In the genomic region with DNA sequence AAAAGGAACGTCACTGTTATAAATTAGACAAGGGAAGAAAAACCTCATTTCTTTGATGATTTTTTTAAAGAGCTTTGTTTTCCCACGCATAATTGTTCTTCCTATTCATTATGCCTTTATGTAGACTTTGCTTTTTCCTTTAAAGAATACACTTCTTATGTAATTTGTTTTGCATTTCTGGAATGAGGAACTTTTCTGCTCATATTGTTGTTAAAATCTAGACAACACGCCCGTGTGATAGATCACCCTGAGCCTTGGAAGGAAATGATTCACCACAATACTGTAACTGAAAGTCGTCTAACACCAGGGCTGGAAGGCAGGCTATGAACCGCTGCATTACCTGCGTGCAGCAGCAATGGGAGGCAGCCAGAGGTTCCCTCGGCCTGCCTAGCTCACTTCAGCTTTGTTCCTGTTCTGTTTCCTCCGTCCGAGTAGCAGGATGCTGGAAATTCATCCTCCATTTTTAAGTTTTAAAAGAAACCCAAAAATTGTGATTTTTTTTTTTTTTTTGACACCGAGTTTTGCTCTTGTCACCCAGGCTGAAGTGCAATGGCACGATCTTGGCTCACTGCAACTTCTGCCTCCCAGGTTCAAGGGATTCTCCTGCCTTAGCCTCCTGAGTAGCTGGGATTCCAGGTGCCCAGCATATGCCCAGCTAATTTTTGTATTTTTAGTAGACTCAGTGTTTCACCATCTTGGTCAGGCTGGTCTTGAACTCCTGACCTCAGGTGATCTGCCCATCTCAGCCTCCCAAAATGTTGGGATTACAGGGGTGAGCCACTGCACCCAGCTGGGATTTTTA, we compare ENCODE assay signal across 1 cellular context.
TF ChIP-seq lines count a peak whose summit lies in the region.

No MANE protein-coding gene starts in this region.

TF ChIP-seq in HepG2, 621 proteins besides CTCF, POLR2A, EP300 and RAD21 (continued from another document and continues in another):
- TF ChIP-seq, protein P1, sequence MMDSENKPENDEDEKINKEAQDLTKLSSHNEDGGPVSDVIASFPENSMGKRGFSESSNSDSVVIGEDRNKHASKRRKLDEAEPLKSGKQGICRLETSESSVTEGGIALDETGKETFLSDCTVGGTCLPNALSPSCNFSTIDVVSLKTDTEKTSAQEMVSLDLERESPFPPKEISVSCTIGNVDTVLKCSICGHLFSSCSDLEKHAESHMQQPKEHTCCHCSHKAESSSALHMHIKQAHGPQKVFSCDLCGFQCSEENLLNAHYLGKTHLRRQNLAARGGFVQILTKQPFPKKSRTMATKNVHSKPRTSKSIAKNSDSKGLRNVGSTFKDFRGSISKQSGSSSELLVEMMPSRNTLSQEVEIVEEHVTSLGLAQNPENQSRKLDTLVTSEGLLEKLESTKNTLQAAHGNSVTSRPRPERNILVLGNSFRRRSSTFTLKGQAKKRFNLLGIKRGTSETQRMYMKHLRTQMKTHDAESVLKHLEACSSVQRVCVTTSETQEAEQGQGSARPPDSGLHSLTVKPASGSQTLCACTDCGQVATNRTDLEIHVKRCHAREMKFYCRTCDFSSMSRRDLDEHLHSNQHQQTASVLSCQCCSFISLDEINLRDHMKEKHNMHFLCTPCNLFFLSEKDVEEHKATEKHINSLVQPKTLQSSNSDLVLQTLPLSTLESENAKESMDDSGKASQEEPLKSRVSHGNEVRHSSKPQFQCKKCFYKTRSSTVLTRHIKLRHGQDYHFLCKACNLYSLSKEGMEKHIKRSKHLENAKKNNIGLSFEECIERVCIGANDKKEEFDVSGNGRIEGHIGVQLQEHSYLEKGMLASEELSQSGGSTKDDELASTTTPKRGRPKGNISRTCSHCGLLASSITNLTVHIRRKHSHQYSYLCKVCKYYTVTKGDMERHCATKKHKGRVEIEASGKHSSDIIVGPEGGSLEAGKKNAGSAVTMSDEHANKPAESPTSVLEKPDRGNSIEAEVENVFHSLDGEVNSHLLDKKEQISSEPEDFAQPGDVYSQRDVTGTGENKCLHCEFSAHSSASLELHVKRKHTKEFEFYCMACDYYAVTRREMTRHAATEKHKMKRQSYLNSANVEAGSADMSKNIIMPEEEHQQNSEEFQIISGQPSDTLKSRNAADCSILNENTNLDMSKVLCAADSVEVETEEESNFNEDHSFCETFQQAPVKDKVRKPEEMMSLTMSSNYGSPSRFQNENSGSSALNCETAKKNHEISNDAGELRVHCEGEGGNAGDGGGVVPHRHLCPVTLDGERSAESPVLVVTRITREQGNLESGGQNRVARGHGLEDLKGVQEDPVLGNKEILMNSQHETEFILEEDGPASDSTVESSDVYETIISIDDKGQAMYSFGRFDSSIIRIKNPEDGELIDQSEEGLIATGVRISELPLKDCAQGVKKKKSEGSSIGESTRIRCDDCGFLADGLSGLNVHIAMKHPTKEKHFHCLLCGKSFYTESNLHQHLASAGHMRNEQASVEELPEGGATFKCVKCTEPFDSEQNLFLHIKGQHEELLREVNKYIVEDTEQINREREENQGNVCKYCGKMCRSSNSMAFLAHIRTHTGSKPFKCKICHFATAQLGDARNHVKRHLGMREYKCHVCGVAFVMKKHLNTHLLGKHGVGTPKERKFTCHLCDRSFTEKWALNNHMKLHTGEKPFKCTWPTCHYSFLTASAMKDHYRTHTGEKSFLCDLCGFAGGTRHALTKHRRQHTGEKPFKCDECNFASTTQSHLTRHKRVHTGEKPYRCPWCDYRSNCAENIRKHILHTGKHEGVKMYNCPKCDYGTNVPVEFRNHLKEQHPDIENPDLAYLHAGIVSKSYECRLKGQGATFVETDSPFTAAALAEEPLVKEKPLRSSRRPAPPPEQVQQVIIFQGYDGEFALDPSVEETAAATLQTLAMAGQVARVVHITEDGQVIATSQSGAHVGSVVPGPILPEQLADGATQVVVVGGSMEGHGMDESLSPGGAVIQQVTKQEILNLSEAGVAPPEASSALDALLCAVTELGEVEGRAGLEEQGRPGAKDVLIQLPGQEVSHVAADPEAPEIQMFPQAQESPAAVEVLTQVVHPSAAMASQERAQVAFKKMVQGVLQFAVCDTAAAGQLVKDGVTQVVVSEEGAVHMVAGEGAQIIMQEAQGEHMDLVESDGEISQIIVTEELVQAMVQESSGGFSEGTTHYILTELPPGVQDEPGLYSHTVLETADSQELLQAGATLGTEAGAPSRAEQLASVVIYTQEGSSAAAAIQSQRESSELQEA (CRISPR knock-in tag; IDR thresholded peaks at IDR 0.05; ENCODE audit: not compliant biosample characterization): peak; percentile 73
- no peak for TF ChIP-seq ARNTL (CRISPR knock-in tag; IDR thresholded peaks at IDR 0.05)
- TF ChIP-seq ZNF75D (CRISPR knock-in tag; IDR thresholded peaks at IDR 0.05; ENCODE audit: borderline replicate concordance): no peak
- TF ChIP-seq, protein P2, sequence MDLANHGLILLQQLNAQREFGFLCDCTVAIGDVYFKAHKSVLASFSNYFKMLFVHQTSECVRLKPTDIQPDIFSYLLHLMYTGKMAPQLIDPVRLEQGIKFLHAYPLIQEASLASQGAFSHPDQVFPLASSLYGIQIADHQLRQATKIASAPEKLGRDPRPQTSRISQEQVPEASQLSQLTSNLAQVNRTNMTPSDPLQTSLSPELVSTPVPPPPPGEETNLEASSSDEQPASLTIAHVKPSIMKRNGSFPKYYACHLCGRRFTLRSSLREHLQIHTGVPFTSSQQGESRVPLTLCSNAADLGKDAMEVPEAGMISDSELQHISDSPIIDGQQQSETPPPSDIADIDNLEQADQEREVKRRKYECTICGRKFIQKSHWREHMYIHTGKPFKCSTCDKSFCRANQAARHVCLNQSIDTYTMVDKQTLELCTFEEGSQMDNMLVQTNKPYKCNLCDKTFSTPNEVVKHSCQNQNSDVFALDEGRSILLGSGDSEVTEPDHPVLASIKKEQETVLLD (CRISPR knock-in tag; IDR thresholded peaks at IDR 0.05; ENCODE audit: low read depth): no peak
- no peak for TF ChIP-seq MTF2 (CRISPR knock-in tag; IDR thresholded peaks at IDR 0.05; ENCODE audit: borderline replicate concordance)
- TF ChIP-seq, protein P3, sequence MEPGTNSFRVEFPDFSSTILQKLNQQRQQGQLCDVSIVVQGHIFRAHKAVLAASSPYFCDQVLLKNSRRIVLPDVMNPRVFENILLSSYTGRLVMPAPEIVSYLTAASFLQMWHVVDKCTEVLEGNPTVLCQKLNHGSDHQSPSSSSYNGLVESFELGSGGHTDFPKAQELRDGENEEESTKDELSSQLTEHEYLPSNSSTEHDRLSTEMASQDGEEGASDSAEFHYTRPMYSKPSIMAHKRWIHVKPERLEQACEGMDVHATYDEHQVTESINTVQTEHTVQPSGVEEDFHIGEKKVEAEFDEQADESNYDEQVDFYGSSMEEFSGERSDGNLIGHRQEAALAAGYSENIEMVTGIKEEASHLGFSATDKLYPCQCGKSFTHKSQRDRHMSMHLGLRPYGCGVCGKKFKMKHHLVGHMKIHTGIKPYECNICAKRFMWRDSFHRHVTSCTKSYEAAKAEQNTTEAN (CRISPR knock-in tag; conservative IDR thresholded peaks at IDR 0.05): no peak
- TF ChIP-seq, protein P4, sequence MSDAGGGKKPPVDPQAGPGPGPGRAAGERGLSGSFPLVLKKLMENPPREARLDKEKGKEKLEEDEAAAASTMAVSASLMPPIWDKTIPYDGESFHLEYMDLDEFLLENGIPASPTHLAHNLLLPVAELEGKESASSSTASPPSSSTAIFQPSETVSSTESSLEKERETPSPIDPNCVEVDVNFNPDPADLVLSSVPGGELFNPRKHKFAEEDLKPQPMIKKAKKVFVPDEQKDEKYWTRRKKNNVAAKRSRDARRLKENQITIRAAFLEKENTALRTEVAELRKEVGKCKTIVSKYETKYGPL (CRISPR knock-in tag; IDR thresholded peaks at IDR 0.05): no peak
- TF ChIP-seq, protein P5, sequence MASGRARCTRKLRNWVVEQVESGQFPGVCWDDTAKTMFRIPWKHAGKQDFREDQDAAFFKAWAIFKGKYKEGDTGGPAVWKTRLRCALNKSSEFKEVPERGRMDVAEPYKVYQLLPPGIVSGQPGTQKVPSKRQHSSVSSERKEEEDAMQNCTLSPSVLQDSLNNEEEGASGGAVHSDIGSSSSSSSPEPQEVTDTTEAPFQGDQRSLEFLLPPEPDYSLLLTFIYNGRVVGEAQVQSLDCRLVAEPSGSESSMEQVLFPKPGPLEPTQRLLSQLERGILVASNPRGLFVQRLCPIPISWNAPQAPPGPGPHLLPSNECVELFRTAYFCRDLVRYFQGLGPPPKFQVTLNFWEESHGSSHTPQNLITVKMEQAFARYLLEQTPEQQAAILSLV (CRISPR knock-in tag; IDR thresholded peaks at IDR 0.05; ENCODE audit: borderline replicate concordance): 0 out of 2 replicates have a peak, but pooled peaks have one; percentile 22
- TF ChIP-seq, protein P6, sequence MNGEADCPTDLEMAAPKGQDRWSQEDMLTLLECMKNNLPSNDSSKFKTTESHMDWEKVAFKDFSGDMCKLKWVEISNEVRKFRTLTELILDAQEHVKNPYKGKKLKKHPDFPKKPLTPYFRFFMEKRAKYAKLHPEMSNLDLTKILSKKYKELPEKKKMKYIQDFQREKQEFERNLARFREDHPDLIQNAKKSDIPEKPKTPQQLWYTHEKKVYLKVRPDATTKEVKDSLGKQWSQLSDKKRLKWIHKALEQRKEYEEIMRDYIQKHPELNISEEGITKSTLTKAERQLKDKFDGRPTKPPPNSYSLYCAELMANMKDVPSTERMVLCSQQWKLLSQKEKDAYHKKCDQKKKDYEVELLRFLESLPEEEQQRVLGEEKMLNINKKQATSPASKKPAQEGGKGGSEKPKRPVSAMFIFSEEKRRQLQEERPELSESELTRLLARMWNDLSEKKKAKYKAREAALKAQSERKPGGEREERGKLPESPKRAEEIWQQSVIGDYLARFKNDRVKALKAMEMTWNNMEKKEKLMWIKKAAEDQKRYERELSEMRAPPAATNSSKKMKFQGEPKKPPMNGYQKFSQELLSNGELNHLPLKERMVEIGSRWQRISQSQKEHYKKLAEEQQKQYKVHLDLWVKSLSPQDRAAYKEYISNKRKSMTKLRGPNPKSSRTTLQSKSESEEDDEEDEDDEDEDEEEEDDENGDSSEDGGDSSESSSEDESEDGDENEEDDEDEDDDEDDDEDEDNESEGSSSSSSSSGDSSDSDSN (CRISPR knock-in tag; IDR thresholded peaks at IDR 0.05): peak; percentile 50
- no peak for TF ChIP-seq KDM4B (CRISPR knock-in tag; IDR thresholded peaks at IDR 0.05)
- TF ChIP-seq ZNF33A (CRISPR knock-in tag; IDR thresholded peaks at IDR 0.05; ENCODE audit: borderline replicate concordance): 0 out of 2 replicates have a peak, but pooled peaks have one; percentile 8
- TF ChIP-seq RFX5 (IDR thresholded peaks at IDR 0.05; ENCODE audit: low read depth, low read length): no peak
- no peak for TF ChIP-seq ZNF891 (CRISPR knock-in tag; IDR thresholded peaks at IDR 0.05)
- TF ChIP-seq HDAC2 (CRISPR knock-in tag; IDR thresholded peaks at IDR 0.05): no peak; the same call in 1 of the 2 replicates
- TF ChIP-seq NFE2 (CRISPR knock-in tag; IDR thresholded peaks at IDR 0.05): no peak
- TF ChIP-seq, protein P7, sequence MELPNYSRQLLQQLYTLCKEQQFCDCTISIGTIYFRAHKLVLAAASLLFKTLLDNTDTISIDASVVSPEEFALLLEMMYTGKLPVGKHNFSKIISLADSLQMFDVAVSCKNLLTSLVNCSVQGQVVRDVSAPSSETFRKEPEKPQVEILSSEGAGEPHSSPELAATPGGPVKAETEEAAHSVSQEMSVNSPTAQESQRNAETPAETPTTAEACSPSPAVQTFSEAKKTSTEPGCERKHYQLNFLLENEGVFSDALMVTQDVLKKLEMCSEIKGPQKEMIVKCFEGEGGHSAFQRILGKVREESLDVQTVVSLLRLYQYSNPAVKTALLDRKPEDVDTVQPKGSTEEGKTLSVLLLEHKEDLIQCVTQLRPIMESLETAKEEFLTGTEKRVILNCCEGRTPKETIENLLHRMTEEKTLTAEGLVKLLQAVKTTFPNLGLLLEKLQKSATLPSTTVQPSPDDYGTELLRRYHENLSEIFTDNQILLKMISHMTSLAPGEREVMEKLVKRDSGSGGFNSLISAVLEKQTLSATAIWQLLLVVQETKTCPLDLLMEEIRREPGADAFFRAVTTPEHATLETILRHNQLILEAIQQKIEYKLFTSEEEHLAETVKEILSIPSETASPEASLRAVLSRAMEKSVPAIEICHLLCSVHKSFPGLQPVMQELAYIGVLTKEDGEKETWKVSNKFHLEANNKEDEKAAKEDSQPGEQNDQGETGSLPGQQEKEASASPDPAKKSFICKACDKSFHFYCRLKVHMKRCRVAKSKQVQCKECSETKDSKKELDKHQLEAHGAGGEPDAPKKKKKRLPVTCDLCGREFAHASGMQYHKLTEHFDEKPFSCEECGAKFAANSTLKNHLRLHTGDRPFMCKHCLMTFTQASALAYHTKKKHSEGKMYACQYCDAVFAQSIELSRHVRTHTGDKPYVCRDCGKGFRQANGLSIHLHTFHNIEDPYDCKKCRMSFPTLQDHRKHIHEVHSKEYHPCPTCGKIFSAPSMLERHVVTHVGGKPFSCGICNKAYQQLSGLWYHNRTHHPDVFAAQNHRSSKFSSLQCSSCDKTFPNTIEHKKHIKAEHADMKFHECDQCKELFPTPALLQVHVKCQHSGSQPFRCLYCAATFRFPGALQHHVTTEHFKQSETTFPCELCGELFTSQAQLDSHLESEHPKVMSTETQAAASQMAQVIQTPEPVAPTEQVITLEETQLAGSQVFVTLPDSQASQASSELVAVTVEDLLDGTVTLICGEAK (IDR thresholded peaks at IDR 0.05): no peak
- TF ChIP-seq, protein P7 (CRISPR knock-in tag; IDR thresholded peaks at IDR 0.05): peak; percentile 3; the same call in 1 of the 2 replicates
- TF ChIP-seq NBN (conservative IDR thresholded peaks at IDR 0.05): no peak
- no peak for TF ChIP-seq ZFP90 (CRISPR knock-in tag; IDR thresholded peaks at IDR 0.05; ENCODE audit: borderline replicate concordance)
- TF ChIP-seq HMGA1 (CRISPR knock-in tag; conservative IDR thresholded peaks at IDR 0.05): no peak
- no peak for TF ChIP-seq KLF13 (CRISPR knock-in tag; IDR thresholded peaks at IDR 0.05)
- TF ChIP-seq SMYD3 (CRISPR knock-in tag; IDR thresholded peaks at IDR 0.05): peak; percentile 74; the same call in 1 of the 2 replicates
- TF ChIP-seq FOSL1 (CRISPR knock-in tag; IDR thresholded peaks at IDR 0.05; ENCODE audit: borderline replicate concordance): no peak
